Comparison of ENCODE assay signal across 13 cellular contexts in the genomic region with DNA sequence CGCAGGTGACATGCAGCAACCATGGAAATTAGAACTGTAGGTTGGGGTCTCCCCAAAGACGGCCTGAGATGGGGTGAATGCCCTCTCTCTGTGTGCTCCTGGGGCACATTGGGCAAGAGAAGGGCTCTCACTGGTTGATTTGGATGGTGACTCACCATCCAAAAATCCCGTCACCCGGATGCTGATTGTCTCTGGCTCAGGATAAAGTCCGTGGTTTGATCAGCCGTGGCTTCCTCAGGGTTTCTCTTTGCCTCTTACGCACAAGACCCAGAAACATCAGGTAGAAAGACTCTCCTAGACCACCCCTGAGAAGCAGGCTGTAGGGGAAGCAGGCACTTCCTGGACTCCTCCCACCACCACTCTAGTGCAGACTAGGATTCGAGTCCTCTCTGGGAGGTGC.
DNase-seq lines count a peak whose midpoint lies in the region; TF ChIP-seq lines count a peak whose summit lies in the region.
"Had no signal": no experiment of that assay in that cellular context is flagged by ENCODE, and none has a peak within 500 bp of the region (broad histone marks: within the 10 kb centered on the region; RNA-seq: fewer than 3 reads in every experiment).

No MANE protein-coding gene starts in this region.

- no peaks in the 10 kb centered on the region for H3K36me3 ChIP-seq in A673 (ENCODE audit: insufficient read depth, low read length, poor library complexity, severe bottlenecking)
- H3K36me3 ChIP-seq in esophagus squamous epithelium = no peaks in the 10 kb centered on the region

- POLR2A ChIA-PET in A673 (lab: Charles Lee; ENCODE audit: low non-redundant PET) = no interaction called here

- peak; percentile 82 for DNase-seq in A673 (ENCODE audit: low spot score)
- DNase-seq in NCI-H69 (lab: John Stamatoyannopoulos, UW) = peak; percentile 73
- DNase-seq in epithelial cell of proximal tubule (ENCODE audit: low read depth) = no peak
- peak; percentile 47 for DNase-seq in myocyte (ENCODE audit: low read depth)
- no peak for DNase-seq in NCI-H1092 (lab: John Stamatoyannopoulos, UW)
- DNase-seq in esophagus squamous epithelium (lab: John Stamatoyannopoulos, UW) = no peak
- no peak for DNase-seq in NCI-H526 treated with DMSO at 0.1 percent for 48 hours (lab: John Stamatoyannopoulos, UW)
- no peak for DNase-seq in iPS-NIHi11 (ENCODE audit: low spot score)
- DNase-seq: activated CD4-positive, alpha-beta T cell treated with anti-CD3 and anti-CD28 coated beads, Interleukin-2, amount 50 U/mL, for 4 hours; GF-D8; NCI-H774; stimulated activated CD4-positive, alpha-beta T cell treated with anti-CD3 and anti-CD28 coated beads, Interleukin-1b, Interleukin-23, amount 100 ng/mL, for 48 hours; stimulated activated naive CD8-positive, alpha-beta T cell treated with anti-CD3 and anti-CD28 coated beads, Interleukin-15, Interleukin-2, amounts not matched to agents 100 U/mL and 50 U/mL, for 24 hours had no signal

- TF ChIP-seq CTCF in A673 (conservative IDR thresholded peaks at IDR 0.05; ENCODE audit: low read depth, low read length) = no peak
- TF ChIP-seq CTCF in epithelial cell of proximal tubule (conservative IDR thresholded peaks at IDR 0.05; ENCODE audit: low read depth, low read length) = no peak
- no peak for TF ChIP-seq CTCF in esophagus squamous epithelium (IDR thresholded peaks at IDR 0.05)

- no TSS peak for BruUV-seq in A673 (replicated peaks; lab: Mats Ljungman, UMichigan)

- CTCF ChIA-PET in A673 (lab: Charles Lee) = interaction anchor here (1.1 kb wide), 1 partner anchor 13 kb away, joined by 3 read pairs; no protein-coding TSS in a partner anchor

- H3K27ac ChIP-seq in A673 (ENCODE audit: low read depth, low read length, poor library complexity, severe bottlenecking) (no peak overlapping the region), esophagus squamous epithelium (peak overlapping the region in 2 of 4 donors; percentile 34 to 43)

- WGBS in esophagus squamous epithelium, 2 donors = 43 to 55% methylated on average over 5 of the region's 8 CpGs

- H3K4me3 ChIP-seq in A673 (ENCODE audit: low read depth, low read length, poor library complexity, severe bottlenecking) = peak overlapping the region; percentile 40
- peak overlapping the region; percentile 11 for H3K4me3 ChIP-seq in epithelial cell of proximal tubule (ENCODE audit: low read depth, low read length)
- H3K4me3 ChIP-seq in esophagus squamous epithelium = peak overlapping the region in 1 of 4 donors; percentile 4

- H3K9me3 ChIP-seq in A673 (ENCODE audit: low read depth, low read length, poor library complexity, severe bottlenecking) (no peaks in the 10 kb centered on the region), esophagus squamous epithelium (no peaks in the 10 kb centered on the region)

- TF ChIP-seq POLR2A in esophagus squamous epithelium (IDR thresholded peaks at IDR 0.05) = no peak

- H3K4me1 ChIP-seq in A673 (ENCODE audit: insufficient read depth, low read length, poor library complexity, severe bottlenecking) (peaks cover 20% of the 10 kb centered on the region), esophagus squamous epithelium (peaks cover 0 to 22% (median 13%) of the 10 kb centered on the region in 3 donors)

- H3K27me3 ChIP-seq in A673 (replicated peaks; ENCODE audit: insufficient read depth, low read depth, low read length, poor library complexity) (no peaks in the 10 kb centered on the region), esophagus squamous epithelium (peaks cover 0 to 33% (median 0%) of the 10 kb centered on the region in 4 donors)

- intact Hi-C loops in A673 (cut with micrococcal nuclease; ENCODE audit: unreplicated experiment) = no loop called here
- intact Hi-C loops in esophagus squamous epithelium (cut with DNase I) = loop anchor here (10.0 kb wide), 1 partner anchor 190 kb away; no protein-coding TSS in a partner anchor

Comparison
In these comparisons a context has a peak if more than half of its experiments do, and no peak if none do; other contexts are left out.
1. DNase-seq: peak in A673 (single experiment), NCI-H69 (single experiment) and myocyte (single experiment); none in epithelial cell of proximal tubule (single experiment), NCI-H1092 (single experiment), esophagus squamous epithelium (single experiment), NCI-H526 treated with DMSO at 0.1 percent for 48 hours (single experiment) and iPS-NIHi11 (single experiment).